In genomic region chr20:25242231-25242630, GRCh38 we compare ENCODE assay signal across 3 cellular contexts.
TF ChIP-seq lines count a peak whose summit lies in the region.

No MANE protein-coding gene starts in this region.

TF ChIP-seq in A549, 52 proteins besides CTCF, POLR2A, EP300 and RAD21:
- TF ChIP-seq JUNB (IDR thresholded peaks at IDR 0.05) = no peak
- no peak for TF ChIP-seq MYC (IDR thresholded peaks at IDR 0.05; ENCODE audit: borderline replicate concordance, low read length)
- no peak for TF ChIP-seq RFX5 (IDR thresholded peaks at IDR 0.05)
- no peak for TF ChIP-seq POLR2AphosphoS2 (conservative IDR thresholded peaks at IDR 0.05; ENCODE audit: low read length)
- TF ChIP-seq KDM1A (IDR thresholded peaks at IDR 0.05; ENCODE audit: low read depth) = no peak
- no peak for TF ChIP-seq JUN (IDR thresholded peaks at IDR 0.05)
- no peak for TF ChIP-seq CBX2 (IDR thresholded peaks at IDR 0.05; ENCODE audit: borderline replicate concordance, low read depth)
- TF ChIP-seq ELK1 (IDR thresholded peaks at IDR 0.05; ENCODE audit: low read depth, low read length) = no peak
- no peak for TF ChIP-seq HES2 (IDR thresholded peaks at IDR 0.05)
- TF ChIP-seq ZNF302 (CRISPR knock-in tag; IDR thresholded peaks at IDR 0.05) = no peak

TF ChIP-seq in IMR-90, 13 proteins besides CTCF, POLR2A, EP300 and RAD21:
- no peak for TF ChIP-seq MXI1 (IDR thresholded peaks at IDR 0.05; ENCODE audit: borderline replicate concordance, low read depth, low read length)
- no peak for TF ChIP-seq CHD1 (IDR thresholded peaks at IDR 0.05; ENCODE audit: low read depth, low read length)
- no peak for TF ChIP-seq RFX5 (IDR thresholded peaks at IDR 0.05; ENCODE audit: low read depth, low read length)
- no peak for TF ChIP-seq ELK1 (IDR thresholded peaks at IDR 0.05; ENCODE audit: borderline replicate concordance, low read depth, low read length)
- no peak for TF ChIP-seq CEBPB (IDR thresholded peaks at IDR 0.05; ENCODE audit: low read depth, low read length)
- no peak for TF ChIP-seq USF2 (IDR thresholded peaks at IDR 0.05; ENCODE audit: low read depth, low read length)
- TF ChIP-seq BHLHE40 (IDR thresholded peaks at IDR 0.05; ENCODE audit: low read depth, low read length) = no peak
- no peak for TF ChIP-seq RCOR1 (IDR thresholded peaks at IDR 0.05; ENCODE audit: insufficient replicate concordance, low read length)
- TF ChIP-seq NFE2L2 (IDR thresholded peaks at IDR 0.05; ENCODE audit: low read depth, low read length) = no peak
- TF ChIP-seq FOS (IDR thresholded peaks at IDR 0.05; ENCODE audit: low read depth, low read length) = no peak
- TF ChIP-seq SMC3 (IDR thresholded peaks at IDR 0.05; ENCODE audit: low read depth, low read length) = no peak

TF ChIP-seq in HEK293T, 16 proteins besides CTCF, POLR2A, EP300 and RAD21:
- TF ChIP-seq FOXK2 (IDR thresholded peaks at IDR 0.05) (no peak), SP1 (IDR thresholded peaks at IDR 0.05) (no peak)
